Comparison of ENCODE assay signal across 8 cellular contexts in genomic region chr12:124321040-124321481, GRCh38. TPM values are rescaled to one million over a fixed set of nuclear protein-coding genes. Genes with fewer than 3 reads are reported as not detected.
DNase-seq lines count a peak whose midpoint lies in the region; ATAC-seq and TF ChIP-seq lines count a peak whose summit lies in the region.

No MANE protein-coding gene starts in this region.

- H3K27ac ChIP-seq in OCI-LY7 (ENCODE audit: low read depth, low read length, poor library complexity, severe bottlenecking) (no peak overlapping the region), neutrophil (no peak overlapping the region), suprapubic skin (no peak overlapping the region)

- H3K4me3 ChIP-seq in OCI-LY7 (ENCODE audit: low read depth, low read length, poor library complexity, severe bottlenecking) (no peak overlapping the region), neutrophil (ENCODE audit: low read depth in 1 of 2, low read length in 1 of 2) (no peak overlapping the region), suprapubic skin (no peak overlapping the region)

- no peaks in the 10 kb centered on the region; the same call in 1 of the 2 replicates for H4K20me1 ChIP-seq in OCI-LY7 (ENCODE audit: insufficient read depth, low read length)

- no peaks in the 10 kb centered on the region for H3K27me3 Mint-ChIP-seq in activated T-cell treated with anti-CD3 and anti-CD28 coated beads, Interleukin-2, amount 50 U/mL, for 72 hours (ENCODE audit: low read depth)

- no peak overlapping the region for H2AFZ ChIP-seq in OCI-LY7 (ENCODE audit: low read length)

- H3K36me3 ChIP-seq in OCI-LY7 (ENCODE audit: insufficient read depth, low read length) (peaks cover 26% of the 10 kb centered on the region), neutrophil (peaks cover 27% of the 10 kb centered on the region), suprapubic skin (peaks cover 28% of the 10 kb centered on the region)

- intact Hi-C loops in OCI-LY7 (cut with micrococcal nuclease; ENCODE audit: unreplicated experiment) = loop anchor here (1.0 to 5.0 kb wide), 2 partner anchors 284 to 451 kb away; no protein-coding TSS in a partner anchor

- H3K27me3 ChIP-seq in neutrophil (no peaks in the 10 kb centered on the region), suprapubic skin (no peaks in the 10 kb centered on the region)

- CTCF ChIA-PET in OCI-LY7 (lab: Charles Lee; ENCODE audit: unreplicated experiment) = no interaction called here

- peaks cover 5 to 12% of the 10 kb centered on the region in 2 donors for H3K9me3 Mint-ChIP-seq in activated T-cell treated with anti-CD3 and anti-CD28 coated beads, Interleukin-2, amount 50 U/mL, for 72 hours

- H3K27ac Mint-ChIP-seq in activated T-cell treated with anti-CD3 and anti-CD28 coated beads, Interleukin-2, amount 50 U/mL, for 72 hours = no peak overlapping the region

- H3K36me3 Mint-ChIP-seq in activated T-cell treated with anti-CD3 and anti-CD28 coated beads, Interleukin-2, amount 50 U/mL, for 72 hours (ENCODE audit: insufficient read depth in 2 of 2) = peaks cover 18 to 20% of the 10 kb centered on the region in 2 donors

- H3K4me2 ChIP-seq in OCI-LY7 (ENCODE audit: low read length) = no peak overlapping the region

- H3K4me3 Mint-ChIP-seq in activated T-cell treated with anti-CD3 and anti-CD28 coated beads, Interleukin-2, amount 50 U/mL, for 72 hours = no peak overlapping the region

- TF ChIP-seq CTCF in OCI-LY7 (conservative IDR thresholded peaks at IDR 0.05; ENCODE audit: low read length) (peak; percentile 85), neutrophil (IDR thresholded peaks at IDR 0.05) (peak; percentile 57), suprapubic skin (IDR thresholded peaks at IDR 0.05) (peak; percentile 72 to 92)

- POLR2A ChIA-PET in OCI-LY7 (lab: Charles Lee) = no interaction called here

- WGBS in suprapubic skin = no CpG with 5 or more reads among the region's 6 CpGs

- H3K79me2 ChIP-seq in OCI-LY7 (ENCODE audit: insufficient read depth, low read depth, low read length) = no peaks in the 10 kb centered on the region

- H3K4me1 ChIP-seq in OCI-LY7 (ENCODE audit: insufficient read depth, low read length, poor library complexity, severe bottlenecking) (no peaks in the 10 kb centered on the region), neutrophil (ENCODE audit: control insufficient read depth in 1 of 2, insufficient read depth in 1 of 2, low read depth in 1 of 2, low read length in 1 of 2) (no peaks in the 10 kb centered on the region), suprapubic skin (no peaks in the 10 kb centered on the region)

- TF ChIP-seq EP300 in suprapubic skin (IDR thresholded peaks at IDR 0.05) = no peak

- no peaks in the 10 kb centered on the region for H3K9me2 ChIP-seq in OCI-LY7 (ENCODE audit: insufficient read depth, low read length)

- H3K9me3 ChIP-seq in OCI-LY7 (ENCODE audit: low read length) = peaks cover 9% of the 10 kb centered on the region; the same call in 1 of the 2 replicates
- H3K9me3 ChIP-seq in neutrophil = peaks cover 6% of the 10 kb centered on the region
- peaks cover 8% of the 10 kb centered on the region for H3K9me3 ChIP-seq in suprapubic skin

- TF ChIP-seq POLR2A in suprapubic skin (IDR thresholded peaks at IDR 0.05) = no peak

- no peaks in the 10 kb centered on the region for H3K4me1 Mint-ChIP-seq in activated T-cell treated with anti-CD3 and anti-CD28 coated beads, Interleukin-2, amount 50 U/mL, for 72 hours (ENCODE audit: low read depth)

- ATAC-seq in HG02623 (IDR thresholded peaks at IDR 0.05; ENCODE audit: unreplicated experiment) = peak; percentile 58
- ATAC-seq in activated T-cell treated with anti-CD3 and anti-CD28 coated beads, Interleukin-2, amount 50 U/mL, for 72 hours (replicated peaks in 1 of 2) = peak; percentile 84 to 86

- DNase-seq in DMS 273 (lab: John Stamatoyannopoulos, UW; ENCODE audit: unreplicated experiment) (peak; percentile 71), DMS 273 treated with DMSO at 0.1 percent for 48 hours (lab: John Stamatoyannopoulos, UW) (no peak), OCI-LY7 (ENCODE audit: low spot score) (peak; percentile 47), fibroblast of peridontal ligament (ENCODE audit: extremely low read depth) (peak; percentile 38), suprapubic skin (ENCODE audit: low spot score in 2 of 2) (no peak)
- peak; percentile 77 to 82 for DNase-seq in activated T-cell treated with anti-CD3 and anti-CD28 coated beads, Interleukin-2, amount 50 U/mL, for 72 hours

- BruUV-seq in OCI-LY7 (replicated peaks; lab: Mats Ljungman, UMichigan) = no TSS peak

RNA-seq across cellular contexts. Expression of gene RFLNA, which starts 26.2 kb away (rescaled TPM):
- total RNA-seq in OCI-LY7 (2014; rRNA removed; shearing (Covaris generic)) = 0.18 TPM in 1 of 2 replicates, not detected in the other
- total RNA-seq in OCI-LY7 (2022) (not detected in 2 replicates), suprapubic skin (1 to 10 TPM in 1 of 4 donors, under 1 TPM in 2, not detected in 1; 0.38 to 1.2 (median 0.91) TPM)
- not detected for total RNA-seq in activated T-cell treated with anti-CD3 and anti-CD28 coated beads, Interleukin-2, amount 50 U/mL, for 72 hours

Comparison
In these comparisons a context has a peak if more than half of its experiments do, and no peak if none do; other contexts are left out.
1. DNase-seq: peak in DMS 273 (single experiment), OCI-LY7 (single experiment), activated T-cell treated with anti-CD3 and anti-CD28 coated beads, Interleukin-2, amount 50 U/mL, for 72 hours (2 of 2) and fibroblast of peridontal ligament (single experiment); none in DMS 273 treated with DMSO at 0.1 percent for 48 hours (single experiment) and suprapubic skin (0 of 2).
2. Peak in every context shown above with its lines, with median percentiles within 50 percentile points of each other: CTCF ChIP-seq.